10 cellular contexts compared by ENCODE assay signal in genomic region chr2:25483584-25484266, GRCh38.
DNase-seq lines count a peak whose midpoint lies in the region; ATAC-seq and TF ChIP-seq lines count a peak whose summit lies in the region.
"Had no signal": no experiment of that assay in that cellular context is flagged by ENCODE, and none has a peak within 500 bp of the region (broad histone marks: within the 10 kb centered on the region; RNA-seq: fewer than 3 reads in every experiment).

No MANE protein-coding gene starts in this region.

- no peaks in the 10 kb centered on the region for H3K9me3 Mint-ChIP-seq in activated CD4-positive, alpha-beta T cell treated with anti-CD3 and anti-CD28 coated beads, Interleukin-2, amount 10 ng/mL, durations not matched to agents 7 days and 5 days
- no peaks in the 10 kb centered on the region for H3K9me3 Mint-ChIP-seq in activated naive CD4-positive, alpha-beta T cell treated with anti-CD3 and anti-CD28 coated beads, Interleukin-2, amount 10 ng/mL, durations not matched to agents 7 days and 5 days

- POLR2A ChIA-PET in activated CD4-positive, alpha-beta T cell treated with anti-CD3 and anti-CD28 coated beads, Interleukin-2, amount 10 ng/mL, durations not matched to agents 7 days and 5 days (lab: Charles Lee), result no interaction called here

- no peak overlapping the region for H3K4me3 ChIP-seq in fibroblast of mammary gland (ENCODE audit: control insufficient read depth, low read depth, low read length)
- H3K4me3 ChIP-seq: cardiac muscle cell had no signal

- no peak for TF ChIP-seq CTCF in fibroblast of mammary gland (conservative IDR thresholded peaks at IDR 0.05; ENCODE audit: control insufficient read depth, insufficient read depth, low read depth, low read length)

- H3K27ac Mint-ChIP-seq in activated CD4-positive, alpha-beta T cell treated with anti-CD3 and anti-CD28 coated beads, Interleukin-2, amount 10 ng/mL, durations not matched to agents 7 days and 5 days, result no peak overlapping the region
- no peak overlapping the region for H3K27ac Mint-ChIP-seq in activated naive CD4-positive, alpha-beta T cell treated with anti-CD3 and anti-CD28 coated beads, Interleukin-2, amount 10 ng/mL, durations not matched to agents 7 days and 5 days

- CTCF ChIA-PET in activated CD4-positive, alpha-beta T cell treated with anti-CD3 and anti-CD28 coated beads, Interleukin-2, amount 10 ng/mL, durations not matched to agents 7 days and 5 days (lab: Charles Lee), result interaction anchor here (1.1 kb wide), 1 partner anchor 16 kb away, joined by 4 read pairs; no protein-coding TSS in a partner anchor
- CTCF ChIA-PET in activated naive CD4-positive, alpha-beta T cell treated with anti-CD3 and anti-CD28 coated beads, Interleukin-2, amount 10 ng/mL, durations not matched to agents 7 days and 5 days (lab: Charles Lee), result no interaction called here

- peaks cover 6% of the 10 kb centered on the region for H3K36me3 Mint-ChIP-seq in activated CD4-positive, alpha-beta T cell treated with anti-CD3 and anti-CD28 coated beads, Interleukin-2, amount 10 ng/mL, durations not matched to agents 7 days and 5 days (ENCODE audit: low read depth)
- H3K36me3 Mint-ChIP-seq in activated naive CD4-positive, alpha-beta T cell treated with anti-CD3 and anti-CD28 coated beads, Interleukin-2, amount 10 ng/mL, durations not matched to agents 7 days and 5 days, result peaks cover 6% of the 10 kb centered on the region

- peak; percentile 11 for DNase-seq in EL
- peak; percentile 24 for DNase-seq in HT1080 (ENCODE audit: low read depth)
- DNase-seq in fibroblast of mammary gland (ENCODE audit: low read depth), result peak; percentile 6
- DNase-seq in NCI-H2081 treated with DMSO at 0.1 percent for 48 hours (lab: John Stamatoyannopoulos, UW), result no peak
- no peak for DNase-seq in NCI-H146 treated with DMSO at 0.1 percent for 48 hours (lab: John Stamatoyannopoulos, UW; ENCODE audit: unreplicated experiment)
- DNase-seq in activated CD4-positive, alpha-beta T cell treated with anti-CD3 and anti-CD28 coated beads, Interleukin-2, amount 10 ng/mL, durations not matched to agents 7 days and 5 days, result no peak
- no peak for DNase-seq in activated naive CD4-positive, alpha-beta T cell treated with anti-CD3 and anti-CD28 coated beads, Interleukin-2, amount 10 ng/mL, durations not matched to agents 7 days and 5 days
- DNase-seq: NCI-H446 treated with DMSO at 0.1 percent for 48 hours had no signal

- ATAC-seq in GM21526 (IDR thresholded peaks at IDR 0.05; ENCODE audit: low FRiP score, unreplicated experiment), result peak; percentile 83

- no peak overlapping the region for H3K4me3 Mint-ChIP-seq in activated CD4-positive, alpha-beta T cell treated with anti-CD3 and anti-CD28 coated beads, Interleukin-2, amount 10 ng/mL, durations not matched to agents 7 days and 5 days
- H3K4me3 Mint-ChIP-seq in activated naive CD4-positive, alpha-beta T cell treated with anti-CD3 and anti-CD28 coated beads, Interleukin-2, amount 10 ng/mL, durations not matched to agents 7 days and 5 days, result no peak overlapping the region

- H3K4me1 Mint-ChIP-seq in activated CD4-positive, alpha-beta T cell treated with anti-CD3 and anti-CD28 coated beads, Interleukin-2, amount 10 ng/mL, durations not matched to agents 7 days and 5 days, result peaks cover 5% of the 10 kb centered on the region
- peaks cover 3% of the 10 kb centered on the region for H3K4me1 Mint-ChIP-seq in activated naive CD4-positive, alpha-beta T cell treated with anti-CD3 and anti-CD28 coated beads, Interleukin-2, amount 10 ng/mL, durations not matched to agents 7 days and 5 days

- no peaks in the 10 kb centered on the region for H3K27me3 Mint-ChIP-seq in activated CD4-positive, alpha-beta T cell treated with anti-CD3 and anti-CD28 coated beads, Interleukin-2, amount 10 ng/mL, durations not matched to agents 7 days and 5 days
- H3K27me3 Mint-ChIP-seq in activated naive CD4-positive, alpha-beta T cell treated with anti-CD3 and anti-CD28 coated beads, Interleukin-2, amount 10 ng/mL, durations not matched to agents 7 days and 5 days, result no peaks in the 10 kb centered on the region

Comparison
In these comparisons a context has a peak if more than half of its experiments do, and no peak if none do; other contexts are left out.
1. DNase-seq: peak in EL (single experiment), HT1080 (single experiment) and fibroblast of mammary gland (single experiment); none in NCI-H2081 treated with DMSO at 0.1 percent for 48 hours (single experiment), NCI-H146 treated with DMSO at 0.1 percent for 48 hours (single experiment), activated CD4-positive, alpha-beta T cell treated with anti-CD3 and anti-CD28 coated beads, Interleukin-2, amount 10 ng/mL, durations not matched to agents 7 days and 5 days (single experiment) and activated naive CD4-positive, alpha-beta T cell treated with anti-CD3 and anti-CD28 coated beads, Interleukin-2, amount 10 ng/mL, durations not matched to agents 7 days and 5 days (single experiment).